In the genomic region with DNA sequence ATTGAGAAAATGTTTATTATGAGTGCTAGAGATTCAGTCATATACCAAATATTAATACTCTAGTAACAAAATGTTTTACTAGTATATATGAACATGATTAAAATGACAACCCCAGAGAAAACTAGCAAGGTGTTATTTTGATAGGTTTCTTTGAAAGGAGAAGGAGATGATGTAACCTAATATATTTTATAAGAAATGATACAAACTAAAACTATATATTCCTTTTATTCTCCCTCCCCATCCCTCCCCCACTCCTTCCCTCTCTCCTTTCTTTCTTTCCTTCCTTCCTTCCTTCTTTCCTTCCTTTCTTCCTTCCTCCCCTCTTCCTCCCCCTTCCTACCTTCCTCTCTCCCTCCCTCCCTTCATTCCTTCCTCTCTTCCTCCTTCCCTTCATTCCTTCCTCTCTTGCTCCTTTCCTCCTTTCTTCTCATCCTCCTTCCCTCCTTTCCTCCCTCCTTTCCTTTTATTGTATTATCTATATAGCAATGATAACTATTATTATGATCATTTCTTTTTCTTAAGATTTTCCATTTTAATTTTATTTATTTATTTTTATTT, we compare ENCODE assay signal across 4 cellular contexts.
TF ChIP-seq lines count a peak whose summit lies in the region.

No MANE protein-coding gene starts in this region.

TF ChIP-seq in HepG2, 621 proteins besides CTCF, POLR2A, EP300 and RAD21:
- TF ChIP-seq HNRNPK (IDR thresholded peaks at IDR 0.05; ENCODE audit: low read depth, low read length, poor library complexity, severe bottlenecking), result peak; percentile 55
- TF ChIP-seq ZNF501 (CRISPR knock-in tag; IDR thresholded peaks at IDR 0.05), result no peak

TF ChIP-seq in HEK293, 187 proteins besides CTCF, POLR2A, EP300 and RAD21:
- TF ChIP-seq GLIS2 (tag by site-specific recombination; IDR thresholded peaks at IDR 0.05), result no peak
- TF ChIP-seq ZNF366 (tag by site-specific recombination; conservative IDR thresholded peaks at IDR 0.05), result peak; percentile 73
- no peak for TF ChIP-seq ZNF621 (tag by site-specific recombination; IDR thresholded peaks at IDR 0.05)
- TF ChIP-seq, protein P1, sequence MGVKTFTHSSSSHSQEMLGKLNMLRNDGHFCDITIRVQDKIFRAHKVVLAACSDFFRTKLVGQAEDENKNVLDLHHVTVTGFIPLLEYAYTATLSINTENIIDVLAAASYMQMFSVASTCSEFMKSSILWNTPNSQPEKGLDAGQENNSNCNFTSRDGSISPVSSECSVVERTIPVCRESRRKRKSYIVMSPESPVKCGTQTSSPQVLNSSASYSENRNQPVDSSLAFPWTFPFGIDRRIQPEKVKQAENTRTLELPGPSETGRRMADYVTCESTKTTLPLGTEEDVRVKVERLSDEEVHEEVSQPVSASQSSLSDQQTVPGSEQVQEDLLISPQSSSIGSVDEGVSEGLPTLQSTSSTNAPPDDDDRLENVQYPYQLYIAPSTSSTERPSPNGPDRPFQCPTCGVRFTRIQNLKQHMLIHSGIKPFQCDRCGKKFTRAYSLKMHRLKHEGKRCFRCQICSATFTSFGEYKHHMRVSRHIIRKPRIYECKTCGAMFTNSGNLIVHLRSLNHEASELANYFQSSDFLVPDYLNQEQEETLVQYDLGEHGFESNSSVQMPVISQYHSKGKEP (tag by site-specific recombination; IDR thresholded peaks at IDR 0.05), result no peak
- TF ChIP-seq OVOL3 (tag by site-specific recombination; IDR thresholded peaks at IDR 0.05), result no peak
- TF ChIP-seq ZNF292 (tag by site-specific recombination; IDR thresholded peaks at IDR 0.05; ENCODE audit: borderline replicate concordance, low read depth), result no peak
- TF ChIP-seq ZIC2 (tag by site-specific recombination; IDR thresholded peaks at IDR 0.05), result no peak
TF ChIP-seq in HEK293: peak in this region for 1.

TF ChIP-seq in GM12878, 131 proteins besides CTCF, POLR2A, EP300 and RAD21:
- TF ChIP-seq EED (IDR thresholded peaks at IDR 0.05; ENCODE audit: low read depth), result no peak
- 0 out of 2 replicates have a peak, but pooled peaks have one; percentile 71 for TF ChIP-seq HDGF (IDR thresholded peaks at IDR 0.05)

TF ChIP-seq in K562, 482 proteins besides CTCF, POLR2A, EP300 and RAD21:
- TF ChIP-seq HNRNPK (IDR thresholded peaks at IDR 0.05; ENCODE audit: low read depth, low read length, poor library complexity, severe bottlenecking), result peak; percentile 55
- no peak for TF ChIP-seq ATF7 (IDR thresholded peaks at IDR 0.05)
- TF ChIP-seq PCBP2 (IDR thresholded peaks at IDR 0.05; ENCODE audit: low read depth, low read length, poor library complexity, severe bottlenecking), result peak; percentile 53
